Comparison of ENCODE assay signal across 26 cellular contexts in genomic region chr2:46342566-46343315, GRCh38. TPM values are rescaled to one million over a fixed set of nuclear protein-coding genes. Genes with fewer than 3 reads are reported as not detected.
DNase-seq lines count a peak whose midpoint lies in the region; ATAC-seq and TF ChIP-seq lines count a peak whose summit lies in the region.
"Had no signal": no experiment of that assay in that cellular context is flagged by ENCODE, and none has a peak within 500 bp of the region (broad histone marks: within the 10 kb centered on the region; RNA-seq: fewer than 3 reads in every experiment).

No MANE protein-coding gene starts in this region.

- no peaks in the 10 kb centered on the region for H3K9me3 ChIP-seq in tibial artery
- H3K9me3 ChIP-seq in Caco-2: no peaks in the 10 kb centered on the region
- H3K9me3 ChIP-seq: SJSA1 had no signal

- H3K4me1 Mint-ChIP-seq in Caco-2 (ENCODE audit: low read depth, unreplicated experiment): peaks cover 17% of the 10 kb centered on the region
- H3K4me1 Mint-ChIP-seq: B cell, H9, IgD-negative memory B cell had no signal

- H3K27ac Mint-ChIP-seq in Caco-2 (ENCODE audit: unreplicated experiment): no peak overlapping the region
- H3K27ac Mint-ChIP-seq: B cell, GM23338, H9, IgD-negative memory B cell had no signal

- H3K27me3 Mint-ChIP-seq in Caco-2 (ENCODE audit: insufficient read depth, unreplicated experiment): no peaks in the 10 kb centered on the region

- H3K4me3 ChIP-seq in fibroblast of villous mesenchyme (ENCODE audit: low read depth, low read length) (no peak overlapping the region), tibial artery (no peak overlapping the region), Caco-2 (ENCODE audit: low read depth, low read length) (no peak overlapping the region)
- H3K4me3 ChIP-seq: GM23338, PC-9, SJSA1 had no signal

- CTCF ChIA-PET in Caco-2 (lab: Charles Lee): no interaction called here

- POLR2A ChIA-PET in Caco-2 (lab: Charles Lee): no interaction called here

- no peak for ATAC-seq in GM21381 (IDR thresholded peaks at IDR 0.05; ENCODE audit: unreplicated experiment)
- ATAC-seq: GM23338 had no signal

- no peak overlapping the region for H3K4me3 Mint-ChIP-seq in Caco-2 (ENCODE audit: unreplicated experiment)
- H3K4me3 Mint-ChIP-seq: B cell, GM23338, H9 had no signal

- DNase-seq in NCI-H82 (lab: John Stamatoyannopoulos, UW): peak; percentile 66
- DNase-seq in NCI-H82 treated with DMSO at 0.1 percent for 48 hours (lab: John Stamatoyannopoulos, UW; ENCODE audit: unreplicated experiment): no peak
- DNase-seq in SK-N-DZ (ENCODE audit: low spot score): peak; percentile 58
- DNase-seq in fibroblast of villous mesenchyme (ENCODE audit: low read depth): peak; percentile 31
- no peak for DNase-seq in tibial artery
- DNase-seq in HuH-7.5 (ENCODE audit: low spot score): no peak
- DNase-seq in Caco-2: no peak
- DNase-seq: DMS153, DND-41, H9, NCI-H1092 treated with DMSO at 0.1 percent for 48 hours, NCI-H1436, NCI-H187 treated with DMSO at 0.1 percent for 48 hours, NCI-H2171 treated with DMSO at 0.1 percent for 48 hours, NCI-H446, NCI-H524 treated with DMSO at 0.1 percent for 48 hours, NCI-H774, PC-9, Right ventricle myocardium superior had no signal

- H3K9me3 Mint-ChIP-seq in Caco-2 (ENCODE audit: unreplicated experiment): no peaks in the 10 kb centered on the region
- H3K9me3 Mint-ChIP-seq: GM23338, H9, IgD-negative memory B cell had no signal

- peaks cover 21% of the 10 kb centered on the region for H3K36me3 Mint-ChIP-seq in Caco-2 (ENCODE audit: insufficient read depth, unreplicated experiment)

- H3K36me3 ChIP-seq in tibial artery (peaks cover 9 to 10% (median 10%) of the 10 kb centered on the region in 3 donors), Caco-2 (ENCODE audit: control insufficient read depth, insufficient read depth, low read length) (0 out of 2 replicates have a peak, but pooled peaks cover 2% of the 10 kb centered on the region)
- H3K36me3 ChIP-seq: SJSA1 had no signal

- no peak for TF ChIP-seq CTCF in fibroblast of villous mesenchyme (IDR thresholded peaks at IDR 0.05; ENCODE audit: insufficient read depth, low read depth, low read length)
- no peak for TF ChIP-seq CTCF in tibial artery (IDR thresholded peaks at IDR 0.05)
- TF ChIP-seq CTCF in Caco-2 (IDR thresholded peaks at IDR 0.05; ENCODE audit: insufficient read depth in 1 of 2, low read depth in 1 of 2, low read length in 1 of 2, severe bottlenecking in 1 of 2, unreplicated experiment in 1 of 2): no peak

- BruUV-seq in Caco-2 (replicated peaks; lab: Mats Ljungman, UMichigan): no TSS peak

- intact Hi-C loops in tibial artery (cut with DNase I; ENCODE audit: low total_unique reads) (no loop called here), Caco-2 (cut with micrococcal nuclease; ENCODE audit: unreplicated experiment) (no loop called here)

- peak overlapping the region; percentile 18 to 84 for H3K27ac ChIP-seq in tibial artery
- H3K27ac ChIP-seq: 22Rv1, C4-2B, PC-9, SJSA1 had no signal

- H3K27me3 ChIP-seq in tibial artery (no peaks in the 10 kb centered on the region), Caco-2 (replicated peaks; ENCODE audit: control insufficient read depth, insufficient read depth, low read length) (no peaks in the 10 kb centered on the region)
- H3K27me3 ChIP-seq: SJSA1 had no signal

- peaks cover 0 to 100% (median 79%) of the 10 kb centered on the region in 4 donors for H3K4me1 ChIP-seq in tibial artery
- H3K4me1 ChIP-seq in Caco-2: peaks cover 8% of the 10 kb centered on the region
- H3K4me1 ChIP-seq: SJSA1 had no signal

RNA-seq across cellular contexts. Expression of gene EPAS1, which starts 45.5 kb away (rescaled TPM):
- 23.8 and 29.3 TPM in 2 replicates for polyA plus RNA-seq in SK-N-DZ (2014; cell fraction: cytosol; rRNA removed)
- 22.9 and 56.6 TPM in 2 replicates for polyA plus RNA-seq in SK-N-DZ (2014; cell fraction: nucleus; rRNA removed)
- total RNA-seq in fibroblast of villous mesenchyme (124 and 132 TPM in 2 replicates), Caco-2 (2022) (68.1 and 77.3 TPM in 2 replicates)
- polyA plus RNA-seq: IgD-negative memory B cell had no signal

Comparison
In these comparisons a context has a peak if more than half of its experiments do, and no peak if none do; other contexts are left out.
1. DNase-seq: peak in NCI-H82 (single experiment), SK-N-DZ (single experiment) and fibroblast of villous mesenchyme (single experiment); none in NCI-H82 treated with DMSO at 0.1 percent for 48 hours (single experiment), tibial artery (0 of 2), HuH-7.5 (single experiment) and Caco-2 (0 of 2).